In the genomic region with DNA sequence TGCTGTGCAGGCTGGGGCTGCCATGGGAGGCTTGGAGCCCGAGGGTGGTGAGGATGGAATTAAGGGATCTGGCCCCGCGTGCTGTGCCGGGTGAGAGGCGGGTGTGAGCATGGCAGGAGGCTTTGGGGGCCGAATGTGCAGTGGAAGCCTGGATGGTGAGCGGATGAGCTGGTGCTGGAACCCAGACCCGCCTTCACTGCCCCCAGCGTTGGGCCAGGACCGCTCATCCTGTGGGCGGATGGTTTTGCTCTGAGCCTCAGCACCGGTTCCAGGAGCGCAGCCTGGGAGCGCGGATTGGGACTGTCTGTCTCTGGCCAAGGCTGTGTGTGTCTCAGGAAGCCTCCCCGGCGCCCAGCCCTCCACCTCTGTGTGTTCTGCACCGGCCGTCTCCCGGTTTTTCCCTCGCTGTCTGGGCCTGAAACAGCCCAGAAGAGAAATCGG, we compare ENCODE assay signal across 2 cellular contexts.
TF ChIP-seq lines count a peak whose summit lies in the region.

No MANE protein-coding gene starts in this region.

TF ChIP-seq in SK-N-SH, 30 proteins besides CTCF, POLR2A, EP300 and RAD21 (continued from another document):
- TF ChIP-seq, protein P1, sequence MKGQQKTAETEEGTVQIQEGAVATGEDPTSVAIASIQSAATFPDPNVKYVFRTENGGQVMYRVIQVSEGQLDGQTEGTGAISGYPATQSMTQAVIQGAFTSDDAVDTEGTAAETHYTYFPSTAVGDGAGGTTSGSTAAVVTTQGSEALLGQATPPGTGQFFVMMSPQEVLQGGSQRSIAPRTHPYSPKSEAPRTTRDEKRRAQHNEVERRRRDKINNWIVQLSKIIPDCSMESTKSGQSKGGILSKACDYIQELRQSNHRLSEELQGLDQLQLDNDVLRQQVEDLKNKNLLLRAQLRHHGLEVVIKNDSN (IDR thresholded peaks at IDR 0.05; ENCODE audit: borderline replicate concordance, low read depth) = no peak
- TF ChIP-seq, protein P2, sequence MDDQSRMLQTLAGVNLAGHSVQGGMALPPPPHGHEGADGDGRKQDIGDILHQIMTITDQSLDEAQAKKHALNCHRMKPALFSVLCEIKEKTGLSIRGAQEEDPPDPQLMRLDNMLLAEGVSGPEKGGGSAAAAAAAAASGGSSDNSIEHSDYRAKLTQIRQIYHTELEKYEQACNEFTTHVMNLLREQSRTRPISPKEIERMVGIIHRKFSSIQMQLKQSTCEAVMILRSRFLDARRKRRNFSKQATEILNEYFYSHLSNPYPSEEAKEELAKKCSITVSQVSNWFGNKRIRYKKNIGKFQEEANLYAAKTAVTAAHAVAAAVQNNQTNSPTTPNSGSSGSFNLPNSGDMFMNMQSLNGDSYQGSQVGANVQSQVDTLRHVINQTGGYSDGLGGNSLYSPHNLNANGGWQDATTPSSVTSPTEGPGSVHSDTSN (IDR thresholded peaks at IDR 0.05) = no peak
- TF ChIP-seq, protein P3, sequence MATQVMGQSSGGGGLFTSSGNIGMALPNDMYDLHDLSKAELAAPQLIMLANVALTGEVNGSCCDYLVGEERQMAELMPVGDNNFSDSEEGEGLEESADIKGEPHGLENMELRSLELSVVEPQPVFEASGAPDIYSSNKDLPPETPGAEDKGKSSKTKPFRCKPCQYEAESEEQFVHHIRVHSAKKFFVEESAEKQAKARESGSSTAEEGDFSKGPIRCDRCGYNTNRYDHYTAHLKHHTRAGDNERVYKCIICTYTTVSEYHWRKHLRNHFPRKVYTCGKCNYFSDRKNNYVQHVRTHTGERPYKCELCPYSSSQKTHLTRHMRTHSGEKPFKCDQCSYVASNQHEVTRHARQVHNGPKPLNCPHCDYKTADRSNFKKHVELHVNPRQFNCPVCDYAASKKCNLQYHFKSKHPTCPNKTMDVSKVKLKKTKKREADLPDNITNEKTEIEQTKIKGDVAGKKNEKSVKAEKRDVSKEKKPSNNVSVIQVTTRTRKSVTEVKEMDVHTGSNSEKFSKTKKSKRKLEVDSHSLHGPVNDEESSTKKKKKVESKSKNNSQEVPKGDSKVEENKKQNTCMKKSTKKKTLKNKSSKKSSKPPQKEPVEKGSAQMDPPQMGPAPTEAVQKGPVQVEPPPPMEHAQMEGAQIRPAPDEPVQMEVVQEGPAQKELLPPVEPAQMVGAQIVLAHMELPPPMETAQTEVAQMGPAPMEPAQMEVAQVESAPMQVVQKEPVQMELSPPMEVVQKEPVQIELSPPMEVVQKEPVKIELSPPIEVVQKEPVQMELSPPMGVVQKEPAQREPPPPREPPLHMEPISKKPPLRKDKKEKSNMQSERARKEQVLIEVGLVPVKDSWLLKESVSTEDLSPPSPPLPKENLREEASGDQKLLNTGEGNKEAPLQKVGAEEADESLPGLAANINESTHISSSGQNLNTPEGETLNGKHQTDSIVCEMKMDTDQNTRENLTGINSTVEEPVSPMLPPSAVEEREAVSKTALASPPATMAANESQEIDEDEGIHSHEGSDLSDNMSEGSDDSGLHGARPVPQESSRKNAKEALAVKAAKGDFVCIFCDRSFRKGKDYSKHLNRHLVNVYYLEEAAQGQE (IDR thresholded peaks at IDR 0.05; ENCODE audit: low read depth, low read length) = no peak
- TF ChIP-seq, protein P4, sequence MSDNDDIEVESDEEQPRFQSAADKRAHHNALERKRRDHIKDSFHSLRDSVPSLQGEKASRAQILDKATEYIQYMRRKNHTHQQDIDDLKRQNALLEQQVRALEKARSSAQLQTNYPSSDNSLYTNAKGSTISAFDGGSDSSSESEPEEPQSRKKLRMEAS (IDR thresholded peaks at IDR 0.05; ENCODE audit: low read depth) = no peak

TF ChIP-seq in SK-N-SH treated with all-trans-retinoic acid at 6 μM for 48 hours, 23 proteins besides CTCF, POLR2A, EP300 and RAD21 (continued from another document):
- TF ChIP-seq BACH2 (CRISPR knock-in tag; IDR thresholded peaks at IDR 0.05; ENCODE audit: borderline replicate concordance) (no peak), SNAI2 (CRISPR knock-in tag; IDR thresholded peaks at IDR 0.05) (no peak), TCF4 (CRISPR knock-in tag; IDR thresholded peaks at IDR 0.05; ENCODE audit: borderline replicate concordance) (no peak), ZNF565 (CRISPR knock-in tag; conservative IDR thresholded peaks at IDR 0.05; ENCODE audit: low read depth) (no peak), ZNF8 (CRISPR knock-in tag; IDR thresholded peaks at IDR 0.05) (no peak), PPARA (CRISPR knock-in tag; IDR thresholded peaks at IDR 0.05; ENCODE audit: borderline replicate concordance) (no peak), TOX (CRISPR knock-in tag; IDR thresholded peaks at IDR 0.05; ENCODE audit: borderline replicate concordance) (no peak), RARB (CRISPR knock-in tag; IDR thresholded peaks at IDR 0.05) (no peak), ZNF70 (CRISPR knock-in tag; IDR thresholded peaks at IDR 0.05) (no peak), OSR1 (CRISPR knock-in tag; IDR thresholded peaks at IDR 0.05) (no peak), ZC3H10 (CRISPR knock-in tag; IDR thresholded peaks at IDR 0.05) (no peak), CSDC2 (CRISPR knock-in tag; IDR thresholded peaks at IDR 0.05) (no peak), ISL1 (CRISPR knock-in tag; IDR thresholded peaks at IDR 0.05) (no peak), ESRRG (CRISPR knock-in tag; IDR thresholded peaks at IDR 0.05) (no peak), ZFP30 (CRISPR knock-in tag; IDR thresholded peaks at IDR 0.05) (no peak)
- TF ChIP-seq, protein P5, sequence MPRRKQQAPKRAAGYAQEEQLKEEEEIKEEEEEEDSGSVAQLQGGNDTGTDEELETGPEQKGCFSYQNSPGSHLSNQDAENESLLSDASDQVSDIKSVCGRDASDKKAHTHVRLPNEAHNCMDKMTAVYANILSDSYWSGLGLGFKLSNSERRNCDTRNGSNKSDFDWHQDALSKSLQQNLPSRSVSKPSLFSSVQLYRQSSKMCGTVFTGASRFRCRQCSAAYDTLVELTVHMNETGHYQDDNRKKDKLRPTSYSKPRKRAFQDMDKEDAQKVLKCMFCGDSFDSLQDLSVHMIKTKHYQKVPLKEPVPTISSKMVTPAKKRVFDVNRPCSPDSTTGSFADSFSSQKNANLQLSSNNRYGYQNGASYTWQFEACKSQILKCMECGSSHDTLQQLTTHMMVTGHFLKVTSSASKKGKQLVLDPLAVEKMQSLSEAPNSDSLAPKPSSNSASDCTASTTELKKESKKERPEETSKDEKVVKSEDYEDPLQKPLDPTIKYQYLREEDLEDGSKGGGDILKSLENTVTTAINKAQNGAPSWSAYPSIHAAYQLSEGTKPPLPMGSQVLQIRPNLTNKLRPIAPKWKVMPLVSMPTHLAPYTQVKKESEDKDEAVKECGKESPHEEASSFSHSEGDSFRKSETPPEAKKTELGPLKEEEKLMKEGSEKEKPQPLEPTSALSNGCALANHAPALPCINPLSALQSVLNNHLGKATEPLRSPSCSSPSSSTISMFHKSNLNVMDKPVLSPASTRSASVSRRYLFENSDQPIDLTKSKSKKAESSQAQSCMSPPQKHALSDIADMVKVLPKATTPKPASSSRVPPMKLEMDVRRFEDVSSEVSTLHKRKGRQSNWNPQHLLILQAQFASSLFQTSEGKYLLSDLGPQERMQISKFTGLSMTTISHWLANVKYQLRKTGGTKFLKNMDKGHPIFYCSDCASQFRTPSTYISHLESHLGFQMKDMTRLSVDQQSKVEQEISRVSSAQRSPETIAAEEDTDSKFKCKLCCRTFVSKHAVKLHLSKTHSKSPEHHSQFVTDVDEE (CRISPR knock-in tag; IDR thresholded peaks at IDR 0.05) = no peak
- TF ChIP-seq, protein P6, sequence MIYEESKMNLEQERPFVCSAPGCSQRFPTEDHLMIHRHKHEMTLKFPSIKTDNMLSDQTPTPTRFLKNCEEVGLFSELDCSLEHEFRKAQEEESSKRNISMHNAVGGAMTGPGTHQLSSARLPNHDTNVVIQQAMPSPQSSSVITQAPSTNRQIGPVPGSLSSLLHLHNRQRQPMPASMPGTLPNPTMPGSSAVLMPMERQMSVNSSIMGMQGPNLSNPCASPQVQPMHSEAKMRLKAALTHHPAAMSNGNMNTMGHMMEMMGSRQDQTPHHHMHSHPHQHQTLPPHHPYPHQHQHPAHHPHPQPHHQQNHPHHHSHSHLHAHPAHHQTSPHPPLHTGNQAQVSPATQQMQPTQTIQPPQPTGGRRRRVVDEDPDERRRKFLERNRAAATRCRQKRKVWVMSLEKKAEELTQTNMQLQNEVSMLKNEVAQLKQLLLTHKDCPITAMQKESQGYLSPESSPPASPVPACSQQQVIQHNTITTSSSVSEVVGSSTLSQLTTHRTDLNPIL (CRISPR knock-in tag; IDR thresholded peaks at IDR 0.05; ENCODE audit: low read depth) = no peak
- TF ChIP-seq, protein P7, sequence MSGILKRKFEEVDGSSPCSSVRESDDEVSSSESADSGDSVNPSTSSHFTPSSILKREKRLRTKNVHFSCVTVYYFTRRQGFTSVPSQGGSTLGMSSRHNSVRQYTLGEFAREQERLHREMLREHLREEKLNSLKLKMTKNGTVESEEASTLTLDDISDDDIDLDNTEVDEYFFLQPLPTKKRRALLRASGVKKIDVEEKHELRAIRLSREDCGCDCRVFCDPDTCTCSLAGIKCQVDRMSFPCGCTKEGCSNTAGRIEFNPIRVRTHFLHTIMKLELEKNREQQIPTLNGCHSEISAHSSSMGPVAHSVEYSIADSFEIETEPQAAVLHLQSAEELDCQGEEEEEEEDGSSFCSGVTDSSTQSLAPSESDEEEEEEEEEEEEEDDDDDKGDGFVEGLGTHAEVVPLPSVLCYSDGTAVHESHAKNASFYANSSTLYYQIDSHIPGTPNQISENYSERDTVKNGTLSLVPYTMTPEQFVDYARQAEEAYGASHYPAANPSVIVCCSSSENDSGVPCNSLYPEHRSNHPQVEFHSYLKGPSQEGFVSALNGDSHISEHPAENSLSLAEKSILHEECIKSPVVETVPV (CRISPR knock-in tag; IDR thresholded peaks at IDR 0.05) = no peak
- TF ChIP-seq, protein P8, sequence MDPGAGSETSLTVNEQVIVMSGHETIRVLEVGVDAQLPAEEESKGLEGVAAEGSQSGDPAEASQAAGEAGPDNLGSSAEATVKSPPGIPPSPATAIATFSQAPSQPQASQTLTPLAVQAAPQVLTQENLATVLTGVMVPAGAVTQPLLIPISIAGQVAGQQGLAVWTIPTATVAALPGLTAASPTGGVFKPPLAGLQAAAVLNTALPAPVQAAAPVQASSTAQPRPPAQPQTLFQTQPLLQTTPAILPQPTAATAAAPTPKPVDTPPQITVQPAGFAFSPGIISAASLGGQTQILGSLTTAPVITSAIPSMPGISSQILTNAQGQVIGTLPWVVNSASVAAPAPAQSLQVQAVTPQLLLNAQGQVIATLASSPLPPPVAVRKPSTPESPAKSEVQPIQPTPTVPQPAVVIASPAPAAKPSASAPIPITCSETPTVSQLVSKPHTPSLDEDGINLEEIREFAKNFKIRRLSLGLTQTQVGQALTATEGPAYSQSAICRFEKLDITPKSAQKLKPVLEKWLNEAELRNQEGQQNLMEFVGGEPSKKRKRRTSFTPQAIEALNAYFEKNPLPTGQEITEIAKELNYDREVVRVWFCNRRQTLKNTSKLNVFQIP (CRISPR knock-in tag; IDR thresholded peaks at IDR 0.05; ENCODE audit: borderline replicate concordance, low read depth) = no peak
